13 cellular contexts compared by ENCODE assay signal in genomic region chr18:2967820-2968219, GRCh38. TPM values are rescaled to one million over a fixed set of nuclear protein-coding genes. Genes with fewer than 3 reads are reported as not detected.
DNase-seq lines count a peak whose midpoint lies in the region; ATAC-seq and TF ChIP-seq lines count a peak whose summit lies in the region.
"Had no signal": no experiment of that assay in that cellular context is flagged by ENCODE, and none has a peak within 500 bp of the region (broad histone marks: within the 10 kb centered on the region; RNA-seq: fewer than 3 reads in every experiment).

No MANE protein-coding gene starts in this region.

- no peak overlapping the region for H3K4me3 ChIP-seq in left lung
- no peak overlapping the region for H3K4me3 ChIP-seq in subcutaneous abdominal adipose tissue (ENCODE audit: low read depth in 1 of 5, low read length in 5 of 5)

- H3K27me3 ChIP-seq in left lung (no peaks in the 10 kb centered on the region), subcutaneous abdominal adipose tissue (ENCODE audit: control insufficient read depth in 5 of 5, insufficient read depth in 4 of 5, low read length in 5 of 5) (no peaks in the 10 kb centered on the region)

- peak overlapping the region; percentile 100 for H3K27ac Mint-ChIP-seq in activated T-cell treated with anti-CD3 and anti-CD28 coated beads, Interleukin-2, amount 50 U/mL, for 72 hours
- peak overlapping the region; percentile 61 for H3K27ac Mint-ChIP-seq in activated CD4-positive, alpha-beta memory T cell treated with anti-CD3 and anti-CD28 coated beads, Interleukin-2, amount 10 ng/mL, durations not matched to agents 7 days and 5 days

- no peaks in the 10 kb centered on the region for H3K9me3 ChIP-seq in left lung
- H3K9me3 ChIP-seq in subcutaneous abdominal adipose tissue (ENCODE audit: control insufficient read depth in 5 of 5, low read length in 5 of 5), result no peaks in the 10 kb centered on the region

- H3K36me3 ChIP-seq in left lung (no peaks in the 10 kb centered on the region), subcutaneous abdominal adipose tissue (ENCODE audit: control insufficient read depth in 5 of 5, insufficient read depth in 5 of 5, low read length in 5 of 5) (no peaks in the 10 kb centered on the region)

- peak overlapping the region in 1 of 5 donors; percentile 9 for H3K9ac ChIP-seq in subcutaneous abdominal adipose tissue (ENCODE audit: low read length in 5 of 5)

- ATAC-seq in activated T-cell treated with anti-CD3 and anti-CD28 coated beads, Interleukin-2, amount 50 U/mL, for 72 hours (replicated peaks in 1 of 2), result no peak
- ATAC-seq in left lung, result no peak

- peaks cover 16 to 77% of the 10 kb centered on the region in 2 donors for H3K4me1 ChIP-seq in left lung
- H3K4me1 ChIP-seq in subcutaneous abdominal adipose tissue (ENCODE audit: control insufficient read depth in 5 of 5, insufficient read depth in 5 of 5, low read length in 5 of 5), result peaks cover 8 to 54% (median 38%) of the 10 kb centered on the region in 5 donors

- H3K4me3 Mint-ChIP-seq in activated T-cell treated with anti-CD3 and anti-CD28 coated beads, Interleukin-2, amount 50 U/mL, for 72 hours, result peak overlapping the region; percentile 85 to 92
- no peak overlapping the region for H3K4me3 Mint-ChIP-seq in activated CD4-positive, alpha-beta memory T cell treated with anti-CD3 and anti-CD28 coated beads, Interleukin-2, amount 10 ng/mL, durations not matched to agents 7 days and 5 days

- peaks cover 100% of the 10 kb centered on the region for H3K4me1 Mint-ChIP-seq in activated T-cell treated with anti-CD3 and anti-CD28 coated beads, Interleukin-2, amount 50 U/mL, for 72 hours (ENCODE audit: low read depth)
- H3K4me1 Mint-ChIP-seq in activated CD4-positive, alpha-beta memory T cell treated with anti-CD3 and anti-CD28 coated beads, Interleukin-2, amount 10 ng/mL, durations not matched to agents 7 days and 5 days, result peaks cover 87% of the 10 kb centered on the region

- intact Hi-C loops in left lung (cut with DNase I), result no loop called here

- H3K27ac ChIP-seq in left lung (peak overlapping the region; percentile 39 to 71), subcutaneous abdominal adipose tissue (ENCODE audit: low read depth, low read length) (peak overlapping the region; percentile 39)
- H3K27ac ChIP-seq: RWPE1 had no signal

- CTCF ChIA-PET in activated CD4-positive, alpha-beta memory T cell treated with anti-CD3 and anti-CD28 coated beads, Interleukin-2, amount 10 ng/mL, durations not matched to agents 7 days and 5 days (lab: Charles Lee), result interaction anchor here (1.0 to 1.8 kb wide), 5 partner anchors 9 to 95 kb away, joined by 3 to 7 read pairs (median 5); no protein-coding TSS in a partner anchor

- no peak for DNase-seq in activated T-cell treated with anti-CD3 and anti-CD28 coated beads, Interleukin-2, amount 50 U/mL, for 72 hours
- no peak for DNase-seq in activated T-cell treated with anti-CD3 and anti-CD28 coated beads for 4 hours
- DNase-seq in activated CD4-positive, alpha-beta memory T cell treated with anti-CD3 and anti-CD28 coated beads, Interleukin-2, amount 10 ng/mL, durations not matched to agents 7 days and 5 days, result no peak
- DNase-seq in left lung, result no peak
- no peak for DNase-seq in nucleus accumbens (lab: John Stamatoyannopoulos, UW)
- no peak for DNase-seq in CD1c-positive myeloid dendritic cell (ENCODE audit: extremely low spot score)
- DNase-seq in putamen (ENCODE audit: low spot score), result no peak
- DNase-seq: GDM1, left cardiac atrium, NCI-H1092, NCI-H345 had no signal

- POLR2A ChIA-PET in activated CD4-positive, alpha-beta memory T cell treated with anti-CD3 and anti-CD28 coated beads, Interleukin-2, amount 10 ng/mL, durations not matched to agents 7 days and 5 days (lab: Charles Lee), result interaction anchor here (1.3 to 16.2 kb wide), 6 partner anchors 8 to 93 kb away, joined by 3 to 255 read pairs (median 53); no protein-coding TSS in a partner anchor

- H3K27me3 Mint-ChIP-seq in activated T-cell treated with anti-CD3 and anti-CD28 coated beads, Interleukin-2, amount 50 U/mL, for 72 hours (ENCODE audit: low read depth), result no peaks in the 10 kb centered on the region
- no peaks in the 10 kb centered on the region for H3K27me3 Mint-ChIP-seq in activated CD4-positive, alpha-beta memory T cell treated with anti-CD3 and anti-CD28 coated beads, Interleukin-2, amount 10 ng/mL, durations not matched to agents 7 days and 5 days

- H3K36me3 Mint-ChIP-seq in activated T-cell treated with anti-CD3 and anti-CD28 coated beads, Interleukin-2, amount 50 U/mL, for 72 hours (ENCODE audit: insufficient read depth in 2 of 2), result peaks cover 17 to 18% of the 10 kb centered on the region in 2 donors
- H3K36me3 Mint-ChIP-seq in activated CD4-positive, alpha-beta memory T cell treated with anti-CD3 and anti-CD28 coated beads, Interleukin-2, amount 10 ng/mL, durations not matched to agents 7 days and 5 days (ENCODE audit: low read depth), result peaks cover 25% of the 10 kb centered on the region

- no peaks in the 10 kb centered on the region for H3K9me3 Mint-ChIP-seq in activated T-cell treated with anti-CD3 and anti-CD28 coated beads, Interleukin-2, amount 50 U/mL, for 72 hours
- H3K9me3 Mint-ChIP-seq in activated CD4-positive, alpha-beta memory T cell treated with anti-CD3 and anti-CD28 coated beads, Interleukin-2, amount 10 ng/mL, durations not matched to agents 7 days and 5 days, result no peaks in the 10 kb centered on the region

- no peak for TF ChIP-seq CTCF in left lung (IDR thresholded peaks at IDR 0.05)

RNA-seq across cellular contexts. Expression of gene LPIN2, which starts 45.1 kb away (rescaled TPM):
- 100 to 1,000 TPM; 101 to 106 TPM for total RNA-seq in activated T-cell treated with anti-CD3 and anti-CD28 coated beads, Interleukin-2, amount 50 U/mL, for 72 hours
- total RNA-seq in activated CD4-positive, alpha-beta memory T cell treated with anti-CD3 and anti-CD28 coated beads, Interleukin-2, amount 10 ng/mL, durations not matched to agents 7 days and 5 days, result 10 to 100 TPM; 78.4 to 79.6 TPM
- total RNA-seq in left lung, result 10 to 100 TPM; 47.3 to 63.2 TPM
